Comparison of ENCODE assay signal across 8 cellular contexts in the genomic region with DNA sequence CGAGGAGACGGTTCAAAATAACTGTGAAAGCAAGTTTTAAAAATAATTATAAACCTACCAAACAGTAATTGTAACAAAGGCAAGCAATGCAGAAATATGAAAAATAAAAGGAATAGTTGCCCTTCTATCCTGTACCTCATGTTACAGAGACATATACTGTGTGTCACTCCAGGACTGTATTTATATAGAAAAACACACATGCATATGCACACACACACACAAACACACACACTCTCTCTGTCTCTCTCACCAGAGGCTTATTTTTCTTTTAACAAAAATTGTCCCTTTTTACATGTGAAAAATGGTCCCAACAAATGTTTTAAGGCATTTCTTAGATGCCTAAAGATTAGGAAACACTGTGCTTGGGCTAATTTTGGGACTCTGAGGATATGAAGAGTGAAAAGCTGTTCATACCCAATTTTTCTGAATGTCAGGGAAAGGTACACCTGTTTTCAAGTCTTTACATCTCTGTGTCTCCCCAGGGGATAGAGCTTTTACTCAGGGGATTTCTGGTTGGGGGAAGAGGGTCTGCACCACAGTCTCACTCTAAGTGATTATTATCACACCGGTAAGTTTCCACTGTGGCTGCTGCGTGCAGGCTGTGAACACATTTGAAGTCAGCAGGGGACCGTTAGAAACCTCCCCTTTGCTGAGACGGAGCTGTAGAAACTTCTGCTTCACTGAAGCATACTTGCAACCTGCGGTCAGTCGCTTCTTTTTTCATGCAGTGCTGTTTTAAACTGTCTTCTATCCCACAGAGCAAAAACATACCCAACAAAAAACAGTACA. TPM values are rescaled to one million over a fixed set of nuclear protein-coding genes. Genes with fewer than 3 reads are reported as not detected.
A peak's percentile ranks its signal among the peaks of the same experiment; 100 is the strongest.
DNase-seq lines count a peak whose midpoint lies in the region; ATAC-seq and TF ChIP-seq lines count a peak whose summit lies in the region.

No MANE protein-coding gene starts in this region.

- H3K4me2 ChIP-seq in PC-9: no peak overlapping the region

- H3K79me2 ChIP-seq in PC-9 (ENCODE audit: low read depth): no peaks in the 10 kb centered on the region

- ATAC-seq in GM19023 (IDR thresholded peaks at IDR 0.05; ENCODE audit: unreplicated experiment) (peak; percentile 94), HG02884 (IDR thresholded peaks at IDR 0.05; ENCODE audit: unreplicated experiment) (peak; percentile 90), left ventricle myocardium superior (no peak)

- intact Hi-C loops in PC-9 (cut with micrococcal nuclease; ENCODE audit: unreplicated experiment) (no loop called here), left ventricle myocardium superior (cut with micrococcal nuclease) (no loop called here)

- peaks cover 4% of the 10 kb centered on the region; the same call in 1 of the 2 replicates for H3K4me1 ChIP-seq in PC-9 (replicated peaks; ENCODE audit: insufficient read depth)

- POLR2A ChIA-PET in PC-9 (lab: Charles Lee; ENCODE audit: unreplicated experiment): no interaction called here

- H3K9me3 ChIP-seq in PC-9 (ENCODE audit: insufficient read depth, low read depth): 0 out of 2 replicates have a peak, but pooled peaks cover 5% of the 10 kb centered on the region

- H3F3A ChIP-seq in PC-9 (ENCODE audit: insufficient read depth, low read depth): no peaks in the 10 kb centered on the region

- no peaks in the 10 kb centered on the region for H3K27me3 ChIP-seq in PC-9 (ENCODE audit: insufficient read depth, low read depth)

- no peak for TF ChIP-seq CTCF in cardiac fibroblast (IDR thresholded peaks at IDR 0.05; ENCODE audit: low read depth, low read length)
- TF ChIP-seq CTCF in PC-9 (conservative IDR thresholded peaks at IDR 0.05): no peak

- BruUV-seq in PC-9 (replicated peaks; lab: Mats Ljungman, UMichigan): no TSS peak

- no peak overlapping the region for H2AFZ ChIP-seq in PC-9

- no peaks in the 10 kb centered on the region for H3K9me2 ChIP-seq in PC-9 (ENCODE audit: insufficient read depth)

- CTCF ChIA-PET in PC-9 (lab: Charles Lee): no interaction called here

- DNase-seq in OCI-M1 (lab: John Stamatoyannopoulos, UW): peak; percentile 49
- DNase-seq in cardiac fibroblast (ENCODE audit: low read depth in 2 of 2): peak; percentile 17 to 41
- peak; percentile 49 for DNase-seq in stimulated activated CD8-positive, alpha-beta memory T cell treated with anti-CD3 and anti-CD28 coated beads, Interleukin-4, amount 100 ng/mL, for 48 hours
- DNase-seq in NCI-H146 treated with DMSO at 0.1 percent for 48 hours (lab: John Stamatoyannopoulos, UW; ENCODE audit: unreplicated experiment): no peak
- DNase-seq in PC-9: no peak
- DNase-seq in left ventricle myocardium superior: no peak

- H3K4me3 ChIP-seq in cardiac fibroblast (replicated peaks in 1 of 2; ENCODE audit: low read depth in 2 of 2, low read length in 2 of 2) (no peak overlapping the region), PC-9 (no peak overlapping the region)

- 0 out of 2 replicates have a peak, but pooled peaks cover 4% of the 10 kb centered on the region for H3K36me3 ChIP-seq in PC-9 (ENCODE audit: low read depth)

- H4K20me1 ChIP-seq in PC-9 (ENCODE audit: insufficient read depth): no peaks in the 10 kb centered on the region

- H3K27ac ChIP-seq in PC-9: no peak overlapping the region

RNA-seq across cellular contexts. Expression of a gene that starts 51.4 kb away (rescaled TPM):
- 30.0 and 31.7 TPM in 2 replicates for total RNA-seq in PC-9 (2021)
- total RNA-seq in left ventricle myocardium superior: 18.7 TPM

Comparison
In these comparisons a context has a peak if more than half of its experiments do, and no peak if none do; other contexts are left out.
1. DNase-seq: peak in OCI-M1 (single experiment), cardiac fibroblast (2 of 2) and stimulated activated CD8-positive, alpha-beta memory T cell treated with anti-CD3 and anti-CD28 coated beads, Interleukin-4, amount 100 ng/mL, for 48 hours (single experiment); none in NCI-H146 treated with DMSO at 0.1 percent for 48 hours (single experiment), PC-9 (0 of 2) and left ventricle myocardium superior (single experiment).